27 cellular contexts compared by ENCODE assay signal in genomic region chr2:219911541-219911940, GRCh38.
"Had no signal": no experiment of that assay in that cellular context is flagged by ENCODE, and none has a peak within 500 bp of the region (broad histone marks: within the 10 kb centered on the region; RNA-seq: fewer than 3 reads in every experiment).

No MANE protein-coding gene starts in this region.

- DNase-seq: activated CD4-positive, alpha-beta T cell treated with anti-CD3 and anti-CD28 coated beads for 1 hour; activated CD4-positive, alpha-beta T cell treated with anti-CD3 and anti-CD28 coated beads for 4 hours; activated CD4-positive, alpha-beta T cell treated with anti-CD3 and anti-CD28 coated beads, Interleukin-2, amount 10 ng/mL, durations not matched to agents 7 days and 5 days; activated CD4-positive, alpha-beta T cell treated with anti-CD3 and anti-CD28 coated beads, Interleukin-2, amount 50 U/mL, for 48 hours; activated CD8-positive, alpha-beta memory T cell treated with anti-CD3 and anti-CD28 coated beads for 24 hours; activated CD8-positive, alpha-beta T cell treated with anti-CD3 and anti-CD28 coated beads for 36 hours; activated effector memory CD4-positive, alpha-beta T cell treated with Interleukin-2 at 50 U/mL for 16 hours; activated gamma-delta T cell treated with Interleukin-2 at 50 U/mL for 16 hours; activated naive CD4-positive, alpha-beta T cell treated with anti-CD3 and anti-CD28 coated beads, Interleukin-2, amount 50 U/mL, for 16 hours; activated naive CD4-positive, alpha-beta T cell treated with Interleukin-2 at 50 U/mL for 16 hours; activated T-cell treated with anti-CD3 and anti-CD28 coated beads, Interleukin-2, amount 50 U/mL, for 4 hours; amygdala; aorta; central memory CD4-positive, alpha-beta T cell; cerebellar nuclear complex; colonic mucosa; effector CD8-positive, alpha-beta T cell; foreskin keratinocyte; heart right ventricle; T-helper 2 cell had no signal

- H3K27me3 ChIP-seq: breast epithelium, cardiac muscle cell, colonic mucosa, foreskin keratinocyte, gastroesophageal sphincter, heart right ventricle had no signal

- ATAC-seq: activated CD8-positive, alpha-beta T cell treated with anti-CD3 and anti-CD28 coated beads for 36 hours; activated T-cell treated with anti-CD3 and anti-CD28 coated beads, Interleukin-2, amount 50 U/mL, for 4 hours; activated T-helper 17 cell treated with anti-CD3 and anti-CD28 coated beads, Interleukin-2, amount 50 U/mL, for 72 hours; esophagus mucosa; foreskin keratinocyte; gastroesophageal sphincter; WTC11 had no signal

- H3K4me3 ChIP-seq: breast epithelium, cardiac muscle cell, colonic mucosa, gastroesophageal sphincter, heart right ventricle had no signal

- H3K9me3 ChIP-seq: breast epithelium, colonic mucosa, gastroesophageal sphincter, heart right ventricle had no signal

- H3K4me1 ChIP-seq: breast epithelium, colonic mucosa, foreskin keratinocyte had no signal

- H3K36me3 ChIP-seq: breast epithelium, cardiac muscle cell, colonic mucosa, gastroesophageal sphincter, heart right ventricle had no signal

- H3K27ac ChIP-seq: cardiac muscle cell, colonic mucosa, foreskin keratinocyte, gastroesophageal sphincter, heart right ventricle, VCaP had no signal
